Comparison of ENCODE assay signal across 17 cellular contexts in the genomic region with DNA sequence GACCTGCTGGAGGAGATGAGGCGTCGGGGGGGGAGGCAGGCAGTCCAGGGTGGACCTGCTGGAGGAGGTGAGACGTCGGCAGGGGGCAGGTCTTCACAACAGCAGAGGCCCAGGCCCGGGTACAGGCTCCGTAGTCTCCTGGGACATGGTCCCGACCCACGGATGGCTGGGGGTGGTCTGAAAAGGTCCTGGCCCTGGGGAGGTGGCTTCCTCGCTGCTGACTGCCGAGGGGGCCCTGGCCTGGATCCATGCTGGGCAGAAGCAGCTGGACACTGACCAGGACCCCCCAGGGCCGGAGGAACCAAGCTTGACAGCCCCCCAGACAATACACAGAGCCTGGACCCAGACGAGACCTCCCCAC. TPM values are rescaled to one million over a fixed set of nuclear protein-coding genes. Genes with fewer than 3 reads are reported as not detected.
A peak's percentile ranks its signal among the peaks of the same experiment; 100 is the strongest.
DNase-seq lines count a peak whose midpoint lies in the region; ATAC-seq, FAIRE-seq and TF ChIP-seq lines count a peak whose summit lies in the region.
"Had no signal": no experiment of that assay in that cellular context is flagged by ENCODE, and none has a peak within 500 bp of the region (broad histone marks: within the 10 kb centered on the region; RNA-seq: fewer than 3 reads in every experiment).

No MANE protein-coding gene starts in this region.

- WGBS in heart left ventricle, 4 donors = 22 to 40% (median 30%) methylated on average over 4 to 12 of the region's 12 CpGs

- intact Hi-C loops in heart left ventricle (cut with DNase I) (no loop called here), Right ventricle myocardium superior (cut with DNase I) (no loop called here), Panc1 (cut with micrococcal nuclease; ENCODE audit: unreplicated experiment) (no loop called here), endothelial cell of umbilical vein (cut with micrococcal nuclease) (loop anchor here (5.0 kb wide), 1 partner anchor 41 kb away; a partner anchor contains a TSS)

- dilution Hi-C loops in endothelial cell of umbilical vein (cut with MboI; ENCODE audit: extremely low pct_ligation_motif_present, low sequenced_read_pairs) = no loop called here

- peak overlapping the region in 10 of 12 donors; percentile 1 to 80 (median 50) for H3K4me3 ChIP-seq in heart left ventricle
- H3K4me3 ChIP-seq in Panc1 (ENCODE audit: low read depth in 2 of 2, low read length in 2 of 2) = no peak overlapping the region
- H3K4me3 ChIP-seq in endothelial cell of umbilical vein (replicated peaks in 1 of 3; ENCODE audit: insufficient read depth in 1 of 3, low read depth in 1 of 3, low read length in 3 of 3) = peak overlapping the region in 1 of 3 experiments; percentile 83
- peak overlapping the region in 3 of 5 donors; percentile 6 to 79 (median 16) for H3K4me3 ChIP-seq in subcutaneous abdominal adipose tissue (ENCODE audit: low read depth in 1 of 5, low read length in 5 of 5)
- H3K4me3 ChIP-seq: HAP-1, SK-N-MC had no signal

- POLR2A ChIA-PET in Panc1 (lab: Charles Lee) (no interaction called here), endothelial cell of umbilical vein (lab: Charles Lee) (interaction anchor here (1.1 to 6.2 kb wide), 3 partner anchors 9 to 29 kb away, joined by 4 to 54 read pairs (median 5); a partner anchor contains a TSS)
- POLR2A ChIA-PET in activated CD4-positive, alpha-beta memory T cell treated with anti-CD3 and anti-CD28 coated beads, Interleukin-2, amount 10 ng/mL, durations not matched to agents 7 days and 5 days (lab: Charles Lee) = no interaction called here

- no peak overlapping the region for H2AFZ ChIP-seq in endothelial cell of umbilical vein (ENCODE audit: low read depth, low read length)

- no peak overlapping the region for H3K27ac Mint-ChIP-seq in activated CD4-positive, alpha-beta memory T cell treated with anti-CD3 and anti-CD28 coated beads, Interleukin-2, amount 10 ng/mL, durations not matched to agents 7 days and 5 days

- H3K4me3 Mint-ChIP-seq in activated CD4-positive, alpha-beta memory T cell treated with anti-CD3 and anti-CD28 coated beads, Interleukin-2, amount 10 ng/mL, durations not matched to agents 7 days and 5 days = no peak overlapping the region

- peaks cover 0 to 86% (median 54%) of the 10 kb centered on the region in 9 donors for H3K36me3 ChIP-seq in heart left ventricle
- H3K36me3 ChIP-seq in Panc1 (ENCODE audit: control insufficient read depth, insufficient read depth, low read length) = no peaks in the 10 kb centered on the region
- peaks cover 32 to 62% of the 10 kb centered on the region in 2 experiments for H3K36me3 ChIP-seq in endothelial cell of umbilical vein (ENCODE audit: control insufficient read depth in 2 of 2, extremely low read depth in 1 of 2, insufficient read depth in 2 of 2, low read length in 2 of 2)
- H3K36me3 ChIP-seq in subcutaneous abdominal adipose tissue (ENCODE audit: control insufficient read depth in 5 of 5, insufficient read depth in 5 of 5, low read length in 5 of 5) = peaks cover 0 to 66% (median 40%) of the 10 kb centered on the region in 5 donors

- peak overlapping the region in 10 of 12 donors; percentile 15 to 89 (median 52) for H3K27ac ChIP-seq in heart left ventricle
- no peak overlapping the region for H3K27ac ChIP-seq in Panc1 (ENCODE audit: low read length)
- H3K27ac ChIP-seq in endothelial cell of umbilical vein (ENCODE audit: insufficient read depth, low read depth, low read length) = no peak overlapping the region
- peak overlapping the region; percentile 30 for H3K27ac ChIP-seq in subcutaneous abdominal adipose tissue (ENCODE audit: low read depth, low read length)
- H3K27ac ChIP-seq: SK-N-MC had no signal

- in situ Hi-C loops in Panc1 (cut with HindIII; ENCODE audit: low pct_unique_long_range_greater_than_20kb, low sequenced_read_pairs) = no loop called here

- no peaks in the 10 kb centered on the region for H3K4me1 Mint-ChIP-seq in activated CD4-positive, alpha-beta memory T cell treated with anti-CD3 and anti-CD28 coated beads, Interleukin-2, amount 10 ng/mL, durations not matched to agents 7 days and 5 days

- no peaks in the 10 kb centered on the region for H4K20me1 ChIP-seq in endothelial cell of umbilical vein (replicated peaks; ENCODE audit: control insufficient read depth, extremely low read depth, insufficient read depth, low read length)

- TF ChIP-seq CTCF in heart left ventricle (IDR thresholded peaks at IDR 0.05) (no peak), Panc1 (IDR thresholded peaks at IDR 0.05) (no peak), endothelial cell of umbilical vein (IDR thresholded peaks at IDR 0.05; ENCODE audit: extremely low read depth in 1 of 2, insufficient read depth in 1 of 2, low read depth in 1 of 2, low read length in 2 of 2) (no peak)

- peaks cover 40% of the 10 kb centered on the region for H3K79me2 ChIP-seq in endothelial cell of umbilical vein (ENCODE audit: control insufficient read depth, insufficient read depth, low read length)

- no peak for TF ChIP-seq POLR2A in heart left ventricle (IDR thresholded peaks at IDR 0.05)
- TF ChIP-seq POLR2A in endothelial cell of umbilical vein (IDR thresholded peaks at IDR 0.05; ENCODE audit: low read depth, low read length) = peak; percentile 97

- H3K9me3 Mint-ChIP-seq in activated CD4-positive, alpha-beta memory T cell treated with anti-CD3 and anti-CD28 coated beads, Interleukin-2, amount 10 ng/mL, durations not matched to agents 7 days and 5 days = no peaks in the 10 kb centered on the region

- H3K9ac ChIP-seq in endothelial cell of umbilical vein (replicated peaks; ENCODE audit: extremely low read depth, insufficient read depth, low read length) = no peak overlapping the region
- H3K9ac ChIP-seq in subcutaneous abdominal adipose tissue (ENCODE audit: low read length in 5 of 5) = no peak overlapping the region

- no peaks in the 10 kb centered on the region for H3K36me3 Mint-ChIP-seq in activated CD4-positive, alpha-beta memory T cell treated with anti-CD3 and anti-CD28 coated beads, Interleukin-2, amount 10 ng/mL, durations not matched to agents 7 days and 5 days (ENCODE audit: low read depth)

- H3K27me3 ChIP-seq in heart left ventricle (peaks cover 0 to 7% (median 0%) of the 10 kb centered on the region in 9 donors), Panc1 (ENCODE audit: control insufficient read depth, insufficient read depth, low read length) (no peaks in the 10 kb centered on the region), endothelial cell of umbilical vein (ENCODE audit: control insufficient read depth in 2 of 2, insufficient read depth in 2 of 2, low read length in 2 of 2) (no peaks in the 10 kb centered on the region), subcutaneous abdominal adipose tissue (ENCODE audit: control insufficient read depth in 5 of 5, insufficient read depth in 4 of 5, low read length in 5 of 5) (no peaks in the 10 kb centered on the region)

- peaks cover 0 to 39% (median 4%) of the 10 kb centered on the region in 12 donors for H3K4me1 ChIP-seq in heart left ventricle
- peaks cover 56% of the 10 kb centered on the region for H3K4me1 ChIP-seq in Panc1 (ENCODE audit: control insufficient read depth, insufficient read depth, low read length)
- H3K4me1 ChIP-seq in endothelial cell of umbilical vein (ENCODE audit: control insufficient read depth, extremely low read depth, insufficient read depth, low read length) = peaks cover 15% of the 10 kb centered on the region
- peaks cover 0 to 66% (median 28%) of the 10 kb centered on the region in 5 donors for H3K4me1 ChIP-seq in subcutaneous abdominal adipose tissue (ENCODE audit: control insufficient read depth in 5 of 5, insufficient read depth in 5 of 5, low read length in 5 of 5)
- H3K4me1 ChIP-seq: HAP-1 had no signal

- H3K9me1 ChIP-seq in endothelial cell of umbilical vein (replicated peaks; ENCODE audit: control insufficient read depth, extremely low read depth, insufficient read depth, low read length) = no peaks in the 10 kb centered on the region

- H3K4me2 ChIP-seq in endothelial cell of umbilical vein (ENCODE audit: insufficient read depth, low read length) = no peak overlapping the region

- H3K27me3 Mint-ChIP-seq in activated CD4-positive, alpha-beta memory T cell treated with anti-CD3 and anti-CD28 coated beads, Interleukin-2, amount 10 ng/mL, durations not matched to agents 7 days and 5 days = peaks cover 5% of the 10 kb centered on the region

- H3K9me3 ChIP-seq in heart left ventricle (no peaks in the 10 kb centered on the region), Panc1 (ENCODE audit: control insufficient read depth, insufficient read depth, low read depth, low read length) (no peaks in the 10 kb centered on the region), endothelial cell of umbilical vein (replicated peaks; ENCODE audit: control insufficient read depth, insufficient read depth, low read length) (no peaks in the 10 kb centered on the region), subcutaneous abdominal adipose tissue (ENCODE audit: control insufficient read depth in 5 of 5, low read length in 5 of 5) (no peaks in the 10 kb centered on the region)
- H3K9me3 ChIP-seq: Caco-2, HAP-1 had no signal

- CTCF ChIA-PET in Panc1 (lab: Charles Lee) = interaction anchor here (0.6 to 1.0 kb wide), 2 partner anchors 11 to 187 kb away, joined by 3 read pairs; no protein-coding TSS in a partner anchor
- CTCF ChIA-PET in endothelial cell of umbilical vein (lab: Charles Lee) = interaction anchor here (0.7 to 6.3 kb wide), 9 partner anchors 14 to 784 kb away, joined by 3 to 45 read pairs (median 4); no protein-coding TSS in a partner anchor
- CTCF ChIA-PET in activated CD4-positive, alpha-beta memory T cell treated with anti-CD3 and anti-CD28 coated beads, Interleukin-2, amount 10 ng/mL, durations not matched to agents 7 days and 5 days (lab: Charles Lee) = interaction anchor here (0.9 to 1.2 kb wide), 4 partner anchors 9 to 37 kb away, joined by 3 read pairs; no protein-coding TSS in a partner anchor

- DNase-seq in heart left ventricle (no peak), Right ventricle myocardium superior (no peak), Panc1 (ENCODE audit: low read depth, low spot score) (no peak), endothelial cell of umbilical vein (ENCODE audit: low read depth, low spot score) (peak; percentile 56), SKM-1 (lab: John Stamatoyannopoulos, UW; ENCODE audit: unreplicated experiment) (no peak)
- DNase-seq in activated CD4-positive, alpha-beta memory T cell treated with anti-CD3 and anti-CD28 coated beads, Interleukin-2, amount 10 ng/mL, durations not matched to agents 7 days and 5 days = no peak
- DNase-seq: DMS153, KBM-7, NCI-H1048, NCI-H1436 treated with DMSO at 0.1 percent for 48 hours, NCI-H2029 treated with DMSO at 0.1 percent for 48 hours, NCI-H774 had no signal

- BruUV-seq in Panc1 (replicated peaks; lab: Mats Ljungman, UMichigan) = no TSS peak
- no TSS peak for BruUV-seq in endothelial cell of umbilical vein (replicated peaks; lab: Mats Ljungman, UMichigan)

- FAIRE-seq in endothelial cell of umbilical vein (lab: Jason Lieb, UNC) = peak; percentile 48

- ATAC-seq in heart left ventricle (no peak), Right ventricle myocardium superior (ENCODE audit: poor library complexity) (no peak), Panc1 (peak; percentile 15; the same call in 1 of the 2 replicates), GM19463 (IDR thresholded peaks at IDR 0.05; ENCODE audit: unreplicated experiment) (no peak)

RNA-seq across cellular contexts. Expression of a gene that starts 8.5 kb away (rescaled TPM):
- 100 to 1,000 TPM in 2 of 9 donors, 10 to 100 TPM in 7; 56.4 to 142 (median 94.0) TPM for total RNA-seq in heart left ventricle
- polyA plus RNA-seq in heart left ventricle = 100 to 1,000 TPM; 103 to 137 TPM
- total RNA-seq in Right ventricle myocardium superior = 61.5 TPM
- total RNA-seq in Panc1 (2021; ENCODE audit: unreplicated experiment) = 42.3 TPM
- polyA plus RNA-seq in Panc1 (2012; ENCODE audit: insufficient read length) = 81.9 TPM
- 1,042 and 1,043 TPM in 2 replicates for total RNA-seq in endothelial cell of umbilical vein
- 1,377 and 1,605 TPM in 2 replicates for polyA plus RNA-seq in endothelial cell of umbilical vein
- polyA plus RNA-seq in endothelial cell of umbilical vein (2011; cell fraction: cytosol; rRNA removed) = 566 and 776 TPM in 2 replicates
- polyA plus RNA-seq in endothelial cell of umbilical vein (2011; cell fraction: nucleus; rRNA removed) = 1,080 and 1,467 TPM in 2 replicates
- 359 and 413 TPM in 2 replicates for polyA plus RNA-seq in endothelial cell of umbilical vein (2012)
- 208 and 351 TPM in 2 replicates for polyA minus RNA-seq in endothelial cell of umbilical vein
- 15.5 TPM for polyA minus RNA-seq in endothelial cell of umbilical vein (2011; cell fraction: cytosol; rRNA and poly(A)+ RNA removed)
- polyA minus RNA-seq in endothelial cell of umbilical vein (2011; cell fraction: nucleus; rRNA and poly(A)+ RNA removed) = 236 and 523 TPM in 2 replicates
- under 1 TPM; 0.28 to 0.30 TPM for total RNA-seq in activated CD4-positive, alpha-beta memory T cell treated with anti-CD3 and anti-CD28 coated beads, Interleukin-2, amount 10 ng/mL, durations not matched to agents 7 days and 5 days

RNA-seq across cellular contexts. Expression of a gene that starts 16.0 kb away (rescaled TPM):
- total RNA-seq in heart left ventricle = 10 to 100 TPM; 52.4 to 90.7 (median 62.5) TPM
- polyA plus RNA-seq in heart left ventricle = 100 to 1,000 TPM in 1 of 2 donors, 10 to 100 TPM in 1; 88.8 to 122 TPM
- total RNA-seq in Right ventricle myocardium superior = 48.6 TPM
- 77.9 TPM for total RNA-seq in Panc1 (2021; ENCODE audit: unreplicated experiment)
- 118 TPM for polyA plus RNA-seq in Panc1 (2012; ENCODE audit: insufficient read length)
- 43.0 and 45.5 TPM in 2 replicates for total RNA-seq in endothelial cell of umbilical vein
- 55.3 and 72.1 TPM in 2 replicates for polyA plus RNA-seq in endothelial cell of umbilical vein
- 31.4 and 42.0 TPM in 2 replicates for polyA plus RNA-seq in endothelial cell of umbilical vein (2011; cell fraction: cytosol; rRNA removed)
- 33.3 and 33.9 TPM in 2 replicates for polyA plus RNA-seq in endothelial cell of umbilical vein (2011; cell fraction: nucleus; rRNA removed)
- 26.9 and 34.8 TPM in 2 replicates for polyA plus RNA-seq in endothelial cell of umbilical vein (2012)
- 25.6 and 28.5 TPM in 2 replicates for polyA minus RNA-seq in endothelial cell of umbilical vein
- 92.9 TPM for polyA minus RNA-seq in endothelial cell of umbilical vein (2011; cell fraction: cytosol; rRNA and poly(A)+ RNA removed)
- 9.0 and 14.7 TPM in 2 replicates for polyA minus RNA-seq in endothelial cell of umbilical vein (2011; cell fraction: nucleus; rRNA and poly(A)+ RNA removed)
- total RNA-seq in activated CD4-positive, alpha-beta memory T cell treated with anti-CD3 and anti-CD28 coated beads, Interleukin-2, amount 10 ng/mL, durations not matched to agents 7 days and 5 days = 10 to 100 TPM; 17.2 to 18.8 TPM

RNA-seq across cellular contexts. Expression of a gene that starts 41.1 kb away (rescaled TPM):
- total RNA-seq in heart left ventricle (10 to 100 TPM; 14.4 to 46.3 (median 19.8) TPM), Right ventricle myocardium superior (15.1 TPM), Panc1 (2021; ENCODE audit: unreplicated experiment) (10.6 TPM), endothelial cell of umbilical vein (242 and 253 TPM in 2 replicates)
- polyA plus RNA-seq in heart left ventricle (10 to 100 TPM; 18.1 to 24.4 TPM), endothelial cell of umbilical vein (441 and 642 TPM in 2 replicates)
- polyA plus RNA-seq in Panc1 (2012; ENCODE audit: insufficient read length) = 26.9 TPM
- 200 and 310 TPM in 2 replicates for polyA plus RNA-seq in endothelial cell of umbilical vein (2011; cell fraction: cytosol; rRNA removed)
- 230 and 265 TPM in 2 replicates for polyA plus RNA-seq in endothelial cell of umbilical vein (2011; cell fraction: nucleus; rRNA removed)
- 68.8 and 103 TPM in 2 replicates for polyA plus RNA-seq in endothelial cell of umbilical vein (2012)
- 152 and 193 TPM in 2 replicates for polyA minus RNA-seq in endothelial cell of umbilical vein
- not detected for polyA minus RNA-seq in endothelial cell of umbilical vein (2011; cell fraction: cytosol; rRNA and poly(A)+ RNA removed)
- polyA minus RNA-seq in endothelial cell of umbilical vein (2011; cell fraction: nucleus; rRNA and poly(A)+ RNA removed) = 53.0 and 89.3 TPM in 2 replicates
- total RNA-seq in activated CD4-positive, alpha-beta memory T cell treated with anti-CD3 and anti-CD28 coated beads, Interleukin-2, amount 10 ng/mL, durations not matched to agents 7 days and 5 days = under 1 TPM; 0.15 to 0.18 TPM

Comparison
In these comparisons a context has a peak if more than half of its experiments do, and no peak if none do; other contexts are left out.
1. H3K27ac ChIP-seq: peak in heart left ventricle (10 of 12) and subcutaneous abdominal adipose tissue (single experiment); none in Panc1 (single experiment) and endothelial cell of umbilical vein (single experiment).
2. H3K4me3 ChIP-seq: peak in heart left ventricle (10 of 12) and subcutaneous abdominal adipose tissue (3 of 5); none in Panc1 (0 of 2).
3. RNA of a gene that starts 8.5 kb away (total RNA-seq): 1,042 to 1,043 TPM in endothelial cell of umbilical vein, 56.4 to 142 TPM in heart left ventricle, 61.5 TPM in Right ventricle myocardium superior (single experiment) and 42.3 TPM in Panc1 (single experiment); 0.28 to 0.30 TPM in activated CD4-positive, alpha-beta memory T cell treated with anti-CD3 and anti-CD28 coated beads, Interleukin-2, amount 10 ng/mL, durations not matched to agents 7 days and 5 days; every median in the first group is over 10 times any median in the second.